20 cellular contexts compared by ENCODE assay signal in genomic region chr7:13061115-13061514, GRCh38.
DNase-seq lines count a peak whose midpoint lies in the region; ATAC-seq, FAIRE-seq and TF ChIP-seq lines count a peak whose summit lies in the region.
"Had no signal": no experiment of that assay in that cellular context is flagged by ENCODE, and none has a peak within 500 bp of the region (broad histone marks: within the 10 kb centered on the region; RNA-seq: fewer than 3 reads in every experiment).

No MANE protein-coding gene starts in this region.

- no peaks in the 10 kb centered on the region for H3K27me3 ChIP-seq in PC-9 (ENCODE audit: insufficient read depth, low read depth)
- H3K27me3 ChIP-seq in bronchial epithelial cell (ENCODE audit: control insufficient read depth, insufficient read depth, low read length) = no peaks in the 10 kb centered on the region
- H3K27me3 ChIP-seq in foreskin keratinocyte = no peaks in the 10 kb centered on the region

- H3K79me2 ChIP-seq in PC-9 (ENCODE audit: low read depth) = no peaks in the 10 kb centered on the region

- POLR2A ChIA-PET in PC-9 (lab: Charles Lee; ENCODE audit: unreplicated experiment) = no interaction called here

- H3K27ac ChIP-seq in PC-9 (no peak overlapping the region), foreskin keratinocyte (no peak overlapping the region)

- no peak for TF ChIP-seq CTCF in PC-9 (conservative IDR thresholded peaks at IDR 0.05)
- TF ChIP-seq CTCF in bronchial epithelial cell (IDR thresholded peaks at IDR 0.05; ENCODE audit: insufficient read depth, low read length, severe bottlenecking) = no peak
- no peak for TF ChIP-seq CTCF in foreskin keratinocyte (conservative IDR thresholded peaks at IDR 0.05)
- no peak for TF ChIP-seq CTCF in type B pancreatic cell (conservative IDR thresholded peaks at IDR 0.05)

- no TSS peak for BruUV-seq in PC-9 (replicated peaks; lab: Mats Ljungman, UMichigan)

- no peaks in the 10 kb centered on the region for H3K9me2 ChIP-seq in PC-9 (ENCODE audit: insufficient read depth)

- H3K36me3 Mint-ChIP-seq in type B pancreatic cell = no peaks in the 10 kb centered on the region
- H3K36me3 Mint-ChIP-seq in T-helper 17 cell (ENCODE audit: low read depth) = peaks cover 4% of the 10 kb centered on the region
- H3K36me3 Mint-ChIP-seq: CD4-positive, alpha-beta memory T cell had no signal

- peaks cover 16% of the 10 kb centered on the region for H3K4me1 ChIP-seq in PC-9 (replicated peaks; ENCODE audit: insufficient read depth)
- no peaks in the 10 kb centered on the region for H3K4me1 ChIP-seq in foreskin keratinocyte
- H3K4me1 ChIP-seq: HAP-1 had no signal

- H3K27me3 Mint-ChIP-seq in type B pancreatic cell (no peaks in the 10 kb centered on the region), T-helper 17 cell (no peaks in the 10 kb centered on the region)

- no peaks in the 10 kb centered on the region for H4K20me1 ChIP-seq in PC-9 (ENCODE audit: insufficient read depth)

- peaks cover 4% of the 10 kb centered on the region for H3K9me3 Mint-ChIP-seq in type B pancreatic cell
- H3K9me3 Mint-ChIP-seq: CD4-positive, alpha-beta memory T cell; HFFc6 had no signal

- DNase-seq in PC-9 (peak in 1 of 2 experiments; percentile 74), bronchial epithelial cell (ENCODE audit: low read depth) (peak; percentile 77), foreskin keratinocyte (peak in 1 of 2 donors; percentile 17), type B pancreatic cell (ENCODE audit: extremely low spot score, unreplicated experiment) (no peak), MV-4-11 (lab: John Stamatoyannopoulos, UW) (no peak), T-helper 17 cell (no peak)
- DNase-seq in stimulated activated CD4-positive, alpha-beta T cell treated with anti-CD3 and anti-CD28 coated beads, Interleukin-2, amount 100 ng/mL, for 48 hours = no peak
- DNase-seq: C1 segment of cervical spinal cord; Calu3; CD4-positive, alpha-beta memory T cell; COR-L47; DMS153; DND-41; GOT3; HFFc6 had no signal

- intact Hi-C loops in PC-9 (cut with micrococcal nuclease; ENCODE audit: unreplicated experiment) = no loop called here

- H2AFZ ChIP-seq in PC-9 = 0 out of 2 replicates have a peak overlapping the region, but pooled peaks have one; percentile 1

- H3K4me3 ChIP-seq in PC-9 (no peak overlapping the region), bronchial epithelial cell (ENCODE audit: low read depth, low read length) (no peak overlapping the region)
- H3K4me3 ChIP-seq: HAP-1 had no signal

- H3K9me3 ChIP-seq in PC-9 (ENCODE audit: insufficient read depth, low read depth) (no peaks in the 10 kb centered on the region), T-helper 17 cell (ENCODE audit: control insufficient read depth, low read length, poor library complexity, severe bottlenecking) (no peaks in the 10 kb centered on the region)
- H3K9me3 ChIP-seq: HAP-1 had no signal

- H3K36me3 ChIP-seq in PC-9 (ENCODE audit: low read depth) (no peaks in the 10 kb centered on the region), bronchial epithelial cell (ENCODE audit: control insufficient read depth, insufficient read depth, low read length) (no peaks in the 10 kb centered on the region)
- H3K36me3 ChIP-seq: HAP-1 had no signal

- ATAC-seq in foreskin keratinocyte (peak; percentile 32), HG02610 (IDR thresholded peaks at IDR 0.05; ENCODE audit: unreplicated experiment) (no peak), T-helper 17 cell (no peak)

- peaks cover 4% of the 10 kb centered on the region; the same call in 1 of the 2 replicates for H3F3A ChIP-seq in PC-9 (ENCODE audit: insufficient read depth, low read depth)

- CTCF ChIA-PET in PC-9 (lab: Charles Lee) = no interaction called here

- H3K4me1 Mint-ChIP-seq in type B pancreatic cell (ENCODE audit: unreplicated experiment) (no peaks in the 10 kb centered on the region), T-helper 17 cell (peaks cover 11% of the 10 kb centered on the region)

- H3K4me3 Mint-ChIP-seq in type B pancreatic cell = no peak overlapping the region
- H3K4me3 Mint-ChIP-seq in T-helper 17 cell = no peak overlapping the region
- H3K4me3 Mint-ChIP-seq: CD4-positive, alpha-beta memory T cell; HFFc6 had no signal

- FAIRE-seq in bronchial epithelial cell (lab: Jason Lieb, UNC) = no peak
- FAIRE-seq: G401.6, GM12891, GM18507 had no signal

- peak overlapping the region; percentile 52 for H3K4me2 ChIP-seq in PC-9

- peak overlapping the region; percentile 12 for H3K27ac Mint-ChIP-seq in type B pancreatic cell
- H3K27ac Mint-ChIP-seq in T-helper 17 cell = no peak overlapping the region
- H3K27ac Mint-ChIP-seq: CD4-positive, alpha-beta memory T cell; HFFc6 had no signal
